ENCODE assay signal across 21 cellular contexts in genomic region chr7:56077681-56078080, GRCh38. TPM values are rescaled to one million over a fixed set of nuclear protein-coding genes. Genes with fewer than 3 reads are reported as not detected.
"Had no signal": no experiment of that assay in that cellular context is flagged by ENCODE, and none has a peak within 500 bp of the region (broad histone marks: within the 10 kb centered on the region; RNA-seq: fewer than 3 reads in every experiment).

No MANE protein-coding gene starts in this region.

- DNase-seq: activated CD4-positive, alpha-beta T cell treated with anti-CD3 and anti-CD28 coated beads, Interleukin-2, amount 10 ng/mL, durations not matched to agents 7 days and 5 days; activated CD8-positive, alpha-beta T cell treated with anti-CD3 and anti-CD28 coated beads, Interleukin-2, amount 10 ng/mL, durations not matched to agents 7 days and 5 days; activated gamma-delta T cell; activated T-cell treated with anti-CD3 and anti-CD28 coated beads, Interleukin-2, amount 50 U/mL, for 4 hours; amygdala; caudate nucleus; colonic mucosa; foreskin keratinocyte; glutamatergic neuron; hypothalamus; islet precursor cell; mucosa of descending colon; naive thymus-derived CD4-positive, alpha-beta T cell; stimulated activated CD4-positive, alpha-beta T cell treated with anti-CD3 and anti-CD28 coated beads, Interleukin-4, amount 100 ng/mL, for 4 hours; stimulated activated naive CD4-positive, alpha-beta T cell; transverse colon had no signal

- H3K4me3 ChIP-seq: colonic mucosa, mucosa of descending colon, neural progenitor cell, right lobe of liver, transverse colon had no signal

- H3K4me2 ChIP-seq: neural progenitor cell had no signal

- H3K9ac ChIP-seq: neural progenitor cell had no signal

- H3K27ac Mint-ChIP-seq: activated CD4-positive, alpha-beta T cell treated with anti-CD3 and anti-CD28 coated beads, Interleukin-2, amount 10 ng/mL, durations not matched to agents 7 days and 5 days; activated CD8-positive, alpha-beta T cell treated with anti-CD3 and anti-CD28 coated beads, Interleukin-2, amount 10 ng/mL, durations not matched to agents 7 days and 5 days; activated naive CD4-positive, alpha-beta T cell treated with anti-CD3 and anti-CD28 coated beads, Interleukin-2, amount 50 U/mL, for 72 hours; neural progenitor cell had no signal

- H3K4me3 Mint-ChIP-seq: activated CD4-positive, alpha-beta T cell treated with anti-CD3 and anti-CD28 coated beads, Interleukin-2, amount 10 ng/mL, durations not matched to agents 7 days and 5 days; activated CD8-positive, alpha-beta T cell treated with anti-CD3 and anti-CD28 coated beads, Interleukin-2, amount 10 ng/mL, durations not matched to agents 7 days and 5 days; activated T-cell treated with anti-CD3 and anti-CD28 coated beads, Interleukin-2, amount 50 U/mL, for 4 hours; naive thymus-derived CD4-positive, alpha-beta T cell; neural progenitor cell had no signal

- H3K4me1 ChIP-seq: colonic mucosa, foreskin keratinocyte, neural progenitor cell had no signal

- H3K27me3 Mint-ChIP-seq: activated CD4-positive, alpha-beta T cell treated with anti-CD3 and anti-CD28 coated beads, Interleukin-2, amount 10 ng/mL, durations not matched to agents 7 days and 5 days; naive thymus-derived CD4-positive, alpha-beta T cell had no signal

- ATAC-seq: activated CD4-positive, CD25-positive, alpha-beta regulatory T cell treated with anti-CD3 and anti-CD28 coated beads, Interleukin-2, amount 50 U/mL, for 24 hours; activated CD8-positive, alpha-beta T cell treated with anti-CD3 and anti-CD28 coated beads, Interleukin-2, amount 10 ng/mL, durations not matched to agents 7 days and 5 days; activated naive CD4-positive, alpha-beta T cell treated with anti-CD3 and anti-CD28 coated beads, Interleukin-2, amount 50 U/mL, for 72 hours; activated T-cell treated with anti-CD3 and anti-CD28 coated beads, Interleukin-2, amount 50 U/mL, for 4 hours; foreskin keratinocyte; mucosa of descending colon; naive thymus-derived CD4-positive, alpha-beta T cell; right lobe of liver had no signal

- H3K36me3 ChIP-seq: colonic mucosa, neural progenitor cell, right lobe of liver, transverse colon had no signal

- H3K9me3 ChIP-seq: colonic mucosa, mucosa of descending colon, right lobe of liver, transverse colon had no signal

- H3K9me3 Mint-ChIP-seq: activated CD4-positive, alpha-beta T cell treated with anti-CD3 and anti-CD28 coated beads, Interleukin-2, amount 10 ng/mL, durations not matched to agents 7 days and 5 days; activated naive CD4-positive, alpha-beta T cell treated with anti-CD3 and anti-CD28 coated beads, Interleukin-2, amount 50 U/mL, for 72 hours; activated T-cell treated with anti-CD3 and anti-CD28 coated beads, Interleukin-2, amount 50 U/mL, for 4 hours; naive thymus-derived CD4-positive, alpha-beta T cell; neural progenitor cell had no signal

- H3K27me3 ChIP-seq: colonic mucosa, foreskin keratinocyte, neural progenitor cell, right lobe of liver, transverse colon had no signal

- H3K27ac ChIP-seq: colonic mucosa, foreskin keratinocyte, neural progenitor cell, right lobe of liver had no signal

RNA-seq across cellular contexts. Expression of gene PHKG1, which starts 15.1 kb away (rescaled TPM):
- total RNA-seq: epithelial cell of proximal tubule had no signal
